ENCODE assay signal across 28 cellular contexts in genomic region chr17:43461185-43461584, GRCh38.
"Had no signal": no experiment of that assay in that cellular context is flagged by ENCODE, and none has a peak within 500 bp of the region (broad histone marks: within the 10 kb centered on the region; RNA-seq: fewer than 3 reads in every experiment).

No MANE protein-coding gene starts in this region.

- H3K27ac Mint-ChIP-seq: endodermal cell had no signal

- H3K27ac ChIP-seq: colonic mucosa, coronary artery, dorsolateral prefrontal cortex, epithelial cell of prostate, esophagus muscularis mucosa, esophagus squamous epithelium, foreskin keratinocyte, gastrocnemius medialis, gastroesophageal sphincter, heart left ventricle had no signal

- DNase-seq: colonic mucosa; cortex of kidney; dermis blood vessel endothelial cell; dorsolateral prefrontal cortex; effector CD4-positive, alpha-beta T cell; effector CD8-positive, alpha-beta T cell; effector memory CD4-positive, alpha-beta T cell; effector memory CD8-positive, alpha-beta T cell; endodermal cell; erythroblast; esophagus squamous epithelium; foreskin fibroblast; foreskin keratinocyte; foreskin melanocyte; gastrocnemius medialis; glutamatergic neuron; head of caudate nucleus; heart left ventricle had no signal

- H3K9me3 Mint-ChIP-seq: dendritic cell treated with granulocyte-macrophage colony-stimulating factor and Interleukin-4, amounts not matched to agents 40 ng/mL and 50 ng/mL, for 4 days; effector memory CD8-positive, alpha-beta T cell; endodermal cell had no signal

- H3K9me3 ChIP-seq: colonic mucosa, esophagus muscularis mucosa, esophagus squamous epithelium, gastrocnemius medialis, gastroesophageal sphincter, heart left ventricle had no signal

- H3K27me3 ChIP-seq: colonic mucosa, dorsolateral prefrontal cortex, esophagus muscularis mucosa, esophagus squamous epithelium, foreskin keratinocyte, gastrocnemius medialis, gastroesophageal sphincter, heart left ventricle had no signal

- H3K36me3 ChIP-seq: colonic mucosa, esophagus muscularis mucosa, esophagus squamous epithelium, gastrocnemius medialis, gastroesophageal sphincter, heart left ventricle had no signal

- ATAC-seq: effector memory CD8-positive, alpha-beta T cell; esophagus mucosa; foreskin keratinocyte; gastrocnemius medialis; gastroesophageal sphincter; heart left ventricle had no signal

- H3K4me3 ChIP-seq: colonic mucosa, coronary artery, dorsolateral prefrontal cortex, esophagus muscularis mucosa, esophagus squamous epithelium, gastrocnemius medialis, gastroesophageal sphincter, heart left ventricle had no signal

- H3K4me3 Mint-ChIP-seq: dendritic cell treated with granulocyte-macrophage colony-stimulating factor and Interleukin-4, amounts not matched to agents 40 ng/mL and 50 ng/mL, for 4 days; effector memory CD8-positive, alpha-beta T cell; endodermal cell had no signal

- FAIRE-seq: colon, endometrium, endothelial cell of umbilical vein, frontal cortex had no signal
